ENCODE assay signal across 31 cellular contexts in the genomic region with DNA sequence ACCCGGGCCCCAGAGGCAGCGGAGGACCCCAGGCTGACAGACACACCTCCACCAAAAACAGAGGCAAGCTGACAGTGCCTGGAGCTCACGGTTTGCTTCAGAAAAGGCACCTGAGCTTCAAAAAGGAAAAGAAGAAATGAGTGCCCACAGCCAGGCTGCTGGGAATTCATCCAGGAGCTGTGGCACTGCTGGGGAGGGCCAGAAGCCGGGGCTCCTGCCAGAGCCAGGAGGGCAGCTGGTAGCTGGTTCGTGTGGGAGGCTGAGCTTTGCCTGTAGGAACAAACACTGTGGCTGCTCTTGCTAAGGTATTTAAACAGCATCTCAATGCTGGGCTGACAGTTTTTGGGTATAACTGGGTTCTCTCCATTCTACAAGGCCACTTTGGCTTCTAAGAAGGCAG. TPM values are rescaled to one million over a fixed set of nuclear protein-coding genes. Genes with fewer than 3 reads are reported as not detected.
"Had no signal": no experiment of that assay in that cellular context is flagged by ENCODE, and none has a peak within 500 bp of the region (broad histone marks: within the 10 kb centered on the region; RNA-seq: fewer than 3 reads in every experiment).

No MANE protein-coding gene starts in this region.

- DNase-seq: effector memory CD8-positive, alpha-beta T cell; gastrocnemius medialis; glutamatergic neuron; immature natural killer cell; left lung; lower lobe of right lung; mesenchymal stem cell; midbrain; naive B cell; psoas muscle; retina; right lobe of liver; spleen; stimulated activated CD4-positive, alpha-beta T cell treated with anti-CD3 and anti-CD28 coated beads, Interleukin-15, amount 100 ng/mL, for 24 hours; stimulated activated CD4-positive, alpha-beta T cell treated with anti-CD3 and anti-CD28 coated beads, Interleukin-1b, Interleukin-23, amount 100 ng/mL, for 48 hours; stimulated activated CD4-positive, alpha-beta T cell treated with anti-CD3 and anti-CD28 coated beads, Interleukin-4, amount 100 ng/mL, for 24 hours; testis; upper lobe of right lung had no signal

- H3K4me1 Mint-ChIP-seq: immature natural killer cell; naive B cell; stimulated activated memory B cell treated with anti-CD40 and anti-IgM and Interleukin-4, amounts not matched to agents 10 μg/mL and 1 μg/mL and 100 μg/mL, for 72 hours had no signal

- H3K36me3 Mint-ChIP-seq: immature natural killer cell; naive B cell; stimulated activated memory B cell treated with anti-CD40 and anti-IgM and Interleukin-4, amounts not matched to agents 10 μg/mL and 1 μg/mL and 100 μg/mL, for 72 hours had no signal

- H3K4me3 Mint-ChIP-seq: dendritic cell treated with granulocyte-macrophage colony-stimulating factor and Interleukin-4, amounts not matched to agents 40 ng/mL and 50 ng/mL, for 4 days; effector memory CD8-positive, alpha-beta T cell; immature natural killer cell; naive B cell; nephron; stimulated activated memory B cell treated with anti-CD40 and anti-IgM and Interleukin-4, amounts not matched to agents 10 μg/mL and 1 μg/mL and 100 μg/mL, for 72 hours; stimulated activated naive CD8-positive, alpha-beta T cell treated with anti-CD3 and anti-CD28 coated beads, Interleukin-15, Interleukin-2, amounts not matched to agents 100 ng/mL and 50 ng/mL, for 24 hours had no signal

- H2AFZ ChIP-seq: parathyroid adenoma had no signal

- H3K9me3 Mint-ChIP-seq: dendritic cell treated with granulocyte-macrophage colony-stimulating factor and Interleukin-4, amounts not matched to agents 40 ng/mL and 50 ng/mL, for 4 days; effector memory CD8-positive, alpha-beta T cell; nephron; stimulated activated memory B cell treated with anti-CD40 and anti-IgM and Interleukin-4, amounts not matched to agents 10 μg/mL and 1 μg/mL and 100 μg/mL, for 72 hours; stimulated activated naive CD8-positive, alpha-beta T cell treated with anti-CD3 and anti-CD28 coated beads, Interleukin-15, Interleukin-2, amounts not matched to agents 100 ng/mL and 50 ng/mL, for 24 hours had no signal

- H3K9ac ChIP-seq: parathyroid adenoma had no signal

- H3K27me3 ChIP-seq: right lobe of liver, testis, vagina had no signal

- H3K4me1 ChIP-seq: esophagus muscularis mucosa, gastrocnemius medialis, left lung, lower lobe of right lung, parathyroid adenoma, psoas muscle, right lobe of liver, spleen, testis, tibial nerve, upper lobe of right lung, vagina had no signal

- H3K27ac ChIP-seq: epithelial cell of prostate, esophagus muscularis mucosa, gastrocnemius medialis, left lung, lower lobe of right lung, parathyroid adenoma, psoas muscle, right lobe of liver, spleen, testis, tibial nerve, upper lobe of right lung, vagina had no signal

- H3K9me3 ChIP-seq: esophagus muscularis mucosa, gastrocnemius medialis, left lung, lower lobe of right lung, psoas muscle, right lobe of liver, spleen, testis, tibial nerve, upper lobe of right lung, vagina had no signal

- ATAC-seq: effector memory CD8-positive, alpha-beta T cell; gastrocnemius medialis; left lung; lower lobe of right lung; psoas muscle; right lobe of liver; stimulated activated memory B cell treated with anti-CD40 and anti-IgM and Interleukin-4, amounts not matched to agents 10 μg/mL and 1 μg/mL and 100 μg/mL, for 72 hours; upper lobe of right lung had no signal

- H3K27ac Mint-ChIP-seq: dendritic cell treated with granulocyte-macrophage colony-stimulating factor and Interleukin-4, amounts not matched to agents 40 ng/mL and 50 ng/mL, for 4 days; effector memory CD8-positive, alpha-beta T cell; immature natural killer cell; nephron; stimulated activated memory B cell treated with anti-CD40 and anti-IgM and Interleukin-4, amounts not matched to agents 10 μg/mL and 1 μg/mL and 100 μg/mL, for 72 hours; stimulated activated naive CD8-positive, alpha-beta T cell treated with anti-CD3 and anti-CD28 coated beads, Interleukin-15, Interleukin-2, amounts not matched to agents 100 ng/mL and 50 ng/mL, for 24 hours had no signal

- H3K4me3 ChIP-seq: esophagus muscularis mucosa, gastrocnemius medialis, left lung, lower lobe of right lung, psoas muscle, right lobe of liver, spleen, testis, tibial nerve, upper lobe of right lung, vagina had no signal

- H3K36me3 ChIP-seq: esophagus muscularis mucosa, gastrocnemius medialis, left lung, lower lobe of right lung, right lobe of liver, spleen, tibial nerve, upper lobe of right lung, vagina had no signal

RNA-seq across cellular contexts. Expression of a gene that starts 19.5 kb away (rescaled TPM):
- total RNA-seq: fibroblast of villous mesenchyme, gastrocnemius medialis, omental fat pad, psoas muscle, subcutaneous adipose tissue, tibial nerve, vagina had no signal
- polyA plus RNA-seq: immature natural killer cell, keratinocyte had no signal
